ENCODE assay signal across 13 cellular contexts in genomic region chr11:1920909-1921575, GRCh38. TPM values are rescaled to one million over a fixed set of nuclear protein-coding genes. Genes with fewer than 3 reads are reported as not detected.
A peak's percentile ranks its signal among the peaks of the same experiment; 100 is the strongest.
DNase-seq lines count a peak whose midpoint lies in the region.
"Had no signal": no experiment of that assay in that cellular context is flagged by ENCODE, and none has a peak within 500 bp of the region (broad histone marks: within the 10 kb centered on the region; RNA-seq: fewer than 3 reads in every experiment).

No MANE protein-coding gene starts in this region.

- H3K9ac ChIP-seq in subcutaneous abdominal adipose tissue (ENCODE audit: low read length in 5 of 5) (no peak overlapping the region), GM23248 (no peak overlapping the region)

- no peak overlapping the region for H3K4me2 ChIP-seq in GM23248 (ENCODE audit: unreplicated experiment)

- no peak overlapping the region for H3K4me3 Mint-ChIP-seq in activated CD4-positive, alpha-beta T cell treated with anti-CD3 and anti-CD28 coated beads, Interleukin-2, amount 10 ng/mL, durations not matched to agents 24 days and 14 days
- H3K4me3 Mint-ChIP-seq: neural crest cell; T-helper 1 cell treated with Interleukin-12 subunit alpha and Interleukin-12 subunit beta and Interleukin-4 antibody, amounts not matched to agents 30 μg/mL and 1 μg/mL, for 36 hours had no signal

- H3K9me3 Mint-ChIP-seq in activated CD4-positive, alpha-beta T cell treated with anti-CD3 and anti-CD28 coated beads, Interleukin-2, amount 10 ng/mL, durations not matched to agents 24 days and 14 days, result no peaks in the 10 kb centered on the region
- H3K9me3 Mint-ChIP-seq: neural crest cell; T-helper 1 cell treated with Interleukin-12 subunit alpha and Interleukin-12 subunit beta and Interleukin-4 antibody, amounts not matched to agents 30 μg/mL and 1 μg/mL, for 36 hours had no signal

- intact Hi-C loops in activated CD4-positive, alpha-beta T cell treated with anti-CD3 and anti-CD28 coated beads, Interleukin-2, amount 10 ng/mL, durations not matched to agents 24 days and 14 days (cut with micrococcal nuclease), result no loop called here

- H3K36me3 Mint-ChIP-seq in activated CD4-positive, alpha-beta T cell treated with anti-CD3 and anti-CD28 coated beads, Interleukin-2, amount 10 ng/mL, durations not matched to agents 24 days and 14 days (ENCODE audit: low read depth), result no peaks in the 10 kb centered on the region

- WGBS in GM23248 (ENCODE audit: low coverage in 1 of 2, low lambda C conversion rate in 2 of 2, missing lambda C conversion rate in 2 of 2), 2 experiments, result 48 to 62% methylated on average over 15 to 21 of the region's 21 CpGs

- H3K27ac ChIP-seq in subcutaneous abdominal adipose tissue (ENCODE audit: low read depth, low read length), result peak overlapping the region; percentile 65
- no peak overlapping the region for H3K27ac ChIP-seq in GM23248

- DNase-seq in activated CD4-positive, alpha-beta T cell treated with anti-CD3 and anti-CD28 coated beads, Interleukin-2, amount 10 ng/mL, durations not matched to agents 24 days and 14 days, result peak; percentile 56
- no peak for DNase-seq in activated CD4-positive, alpha-beta T cell treated with anti-CD3 and anti-CD28 coated beads for 48 hours
- DNase-seq in RPMI8226, result peak; percentile 49
- peak; percentile 60 for DNase-seq in iPS-NIHi11 (ENCODE audit: low spot score)
- no peak for DNase-seq in GM23248
- DNase-seq in mucosa of gallbladder (ENCODE audit: low spot score), result no peak
- DNase-seq in COLO668 (lab: John Stamatoyannopoulos, UW; ENCODE audit: unreplicated experiment), result no peak
- DNase-seq: activated effector memory CD4-positive, alpha-beta T cell treated with Interleukin-2 at 50 U/mL for 16 hours; small intestine had no signal

- no peak overlapping the region for H3K27ac Mint-ChIP-seq in activated CD4-positive, alpha-beta T cell treated with anti-CD3 and anti-CD28 coated beads, Interleukin-2, amount 10 ng/mL, durations not matched to agents 24 days and 14 days
- H3K27ac Mint-ChIP-seq: T-helper 1 cell treated with Interleukin-12 subunit alpha and Interleukin-12 subunit beta and Interleukin-4 antibody, amounts not matched to agents 30 μg/mL and 1 μg/mL, for 36 hours had no signal

- H3K4me1 ChIP-seq in subcutaneous abdominal adipose tissue (ENCODE audit: control insufficient read depth in 5 of 5, insufficient read depth in 5 of 5, low read length in 5 of 5) (peaks cover 4 to 84% (median 46%) of the 10 kb centered on the region in 5 donors), GM23248 (ENCODE audit: insufficient read depth) (no peaks in the 10 kb centered on the region)

- no peaks in the 10 kb centered on the region for H3K79me2 ChIP-seq in GM23248 (ENCODE audit: insufficient read depth)

- in situ Hi-C loops in GM23248 (cut with MboI), result no loop called here

- H3K36me3 ChIP-seq in subcutaneous abdominal adipose tissue (ENCODE audit: control insufficient read depth in 5 of 5, insufficient read depth in 5 of 5, low read length in 5 of 5), result no peaks in the 10 kb centered on the region
- no peaks in the 10 kb centered on the region for H3K36me3 ChIP-seq in GM23248 (ENCODE audit: low read depth)

- H3K27me3 ChIP-seq in subcutaneous abdominal adipose tissue (ENCODE audit: control insufficient read depth in 5 of 5, insufficient read depth in 4 of 5, low read length in 5 of 5) (peaks cover 0 to 29% (median 8%) of the 10 kb centered on the region in 5 donors), GM23248 (replicated peaks; ENCODE audit: insufficient read depth) (0 out of 2 replicates have a peak, but pooled peaks cover 3% of the 10 kb centered on the region)

- peaks cover 2% of the 10 kb centered on the region for H3K4me1 Mint-ChIP-seq in activated CD4-positive, alpha-beta T cell treated with anti-CD3 and anti-CD28 coated beads, Interleukin-2, amount 10 ng/mL, durations not matched to agents 24 days and 14 days
- H3K4me1 Mint-ChIP-seq: neural crest cell had no signal

- H3F3A ChIP-seq in GM23248 (ENCODE audit: insufficient read depth), result no peaks in the 10 kb centered on the region

- no peak overlapping the region for H3K4me3 ChIP-seq in subcutaneous abdominal adipose tissue (ENCODE audit: low read depth in 1 of 5, low read length in 5 of 5)
- H3K4me3 ChIP-seq in GM23248, result no peak overlapping the region

- no peaks in the 10 kb centered on the region for H3K9me2 ChIP-seq in GM23248 (ENCODE audit: insufficient read depth)

- no peaks in the 10 kb centered on the region for H4K20me1 ChIP-seq in GM23248 (ENCODE audit: insufficient read depth)

- H3K27me3 Mint-ChIP-seq in activated CD4-positive, alpha-beta T cell treated with anti-CD3 and anti-CD28 coated beads, Interleukin-2, amount 10 ng/mL, durations not matched to agents 24 days and 14 days, result no peaks in the 10 kb centered on the region

- H3K9me3 ChIP-seq in subcutaneous abdominal adipose tissue (ENCODE audit: control insufficient read depth in 5 of 5, low read length in 5 of 5) (no peaks in the 10 kb centered on the region), GM23248 (ENCODE audit: low read depth) (no peaks in the 10 kb centered on the region)

- no peak overlapping the region for H2AFZ ChIP-seq in GM23248

RNA-seq across cellular contexts. Expression of gene TNNT3, which starts 1.5 kb away (rescaled TPM):
- total RNA-seq in activated CD4-positive, alpha-beta T cell treated with anti-CD3 and anti-CD28 coated beads, Interleukin-2, amount 10 ng/mL, durations not matched to agents 24 days and 14 days, result 1.1 and 1.2 TPM in 2 replicates
- total RNA-seq in GM23248 (2014; rRNA removed; shearing (Covaris generic)), result not detected in 2 replicates
- polyA plus RNA-seq in GM23248 (2016; fragmentation: Nextera tagmentation; extraction: Ambion mirVana), result not detected in 2 replicates
- total RNA-seq in mucosa of gallbladder, result 1.5 TPM
- total RNA-seq: neural crest cell had no signal

RNA-seq across cellular contexts. Expression of gene MRPL23, which starts 26.1 kb away (rescaled TPM):
- total RNA-seq in activated CD4-positive, alpha-beta T cell treated with anti-CD3 and anti-CD28 coated beads, Interleukin-2, amount 10 ng/mL, durations not matched to agents 24 days and 14 days, result 77.1 and 78.1 TPM in 2 replicates
- 47.7 and 70.6 TPM in 2 replicates for total RNA-seq in GM23248 (2014; rRNA removed; shearing (Covaris generic))
- polyA plus RNA-seq in GM23248 (2016; fragmentation: Nextera tagmentation; extraction: Ambion mirVana), result 40.5 and 40.9 TPM in 2 replicates
- total RNA-seq in mucosa of gallbladder, result 54.8 TPM

RNA-seq across cellular contexts. Expression of gene PRR33, which starts 29.3 kb away (rescaled TPM):
- total RNA-seq in activated CD4-positive, alpha-beta T cell treated with anti-CD3 and anti-CD28 coated beads, Interleukin-2, amount 10 ng/mL, durations not matched to agents 24 days and 14 days, result not detected in 2 replicates
- not detected in 2 replicates for total RNA-seq in GM23248 (2014; rRNA removed; shearing (Covaris generic))
- not detected in 2 replicates for polyA plus RNA-seq in GM23248 (2016; fragmentation: Nextera tagmentation; extraction: Ambion mirVana)
- not detected for total RNA-seq in mucosa of gallbladder
- total RNA-seq: neural crest cell, OCI-LY7 had no signal

Comparison
In these comparisons a context has a peak if more than half of its experiments do, and no peak if none do; other contexts are left out.
1. DNase-seq: peak in activated CD4-positive, alpha-beta T cell treated with anti-CD3 and anti-CD28 coated beads, Interleukin-2, amount 10 ng/mL, durations not matched to agents 24 days and 14 days (single experiment), RPMI8226 (single experiment) and iPS-NIHi11 (single experiment); none in activated CD4-positive, alpha-beta T cell treated with anti-CD3 and anti-CD28 coated beads for 48 hours (single experiment), GM23248 (single experiment), mucosa of gallbladder (single experiment) and COLO668 (single experiment).